Comparison of ENCODE assay signal across 19 cellular contexts in the genomic region with DNA sequence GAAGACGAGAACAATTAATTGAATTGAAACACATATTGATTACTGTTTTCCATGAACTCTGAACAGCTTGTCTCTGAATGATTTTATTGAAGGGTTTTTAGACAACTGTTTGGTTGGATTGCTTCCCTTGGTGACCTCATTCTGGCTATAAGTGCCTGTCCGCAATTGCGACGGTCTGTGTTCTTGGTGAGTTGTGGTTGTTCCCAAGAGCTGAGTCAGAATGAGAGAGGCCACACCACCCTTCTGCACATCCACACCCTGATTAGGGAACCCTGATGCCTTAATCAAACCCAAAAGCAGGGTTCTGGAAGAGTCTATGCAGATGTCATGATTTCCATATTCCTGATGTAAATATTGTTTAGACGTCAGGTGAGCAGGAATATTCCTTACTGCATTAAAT.
"Had no signal": no experiment of that assay in that cellular context is flagged by ENCODE, and none has a peak within 500 bp of the region (broad histone marks: within the 10 kb centered on the region; RNA-seq: fewer than 3 reads in every experiment).

No MANE protein-coding gene starts in this region.

- H3K9ac ChIP-seq: neural progenitor cell had no signal

- H3K4me2 ChIP-seq: neural progenitor cell had no signal

- H2AFZ ChIP-seq: neural progenitor cell had no signal

- H3K27ac ChIP-seq: esophagus squamous epithelium, neural progenitor cell, tibial artery had no signal

- DNase-seq: activated B cell treated with CpG ODN at 0.5 μM for 24 hours; activated CD4-positive, alpha-beta T cell treated with anti-CD3 and anti-CD28 coated beads for 4 hours; activated CD4-positive, alpha-beta T cell treated with anti-CD3 and anti-CD28 coated beads, Interleukin-2, amount 50 U/mL, for 48 hours; activated CD8-positive, alpha-beta memory T cell treated with anti-CD3 and anti-CD28 coated beads, Interleukin-2, amount 50 U/mL, for 48 hours; activated naive CD4-positive, alpha-beta T cell treated with Interleukin-2 at 50 U/mL for 16 hours; activated naive CD8-positive, alpha-beta T cell treated with anti-CD3 and anti-CD28 coated beads for 36 hours; activated T-cell treated with anti-CD3 and anti-CD28 coated beads, Interleukin-2, amount 50 U/mL, for 4 hours; cerebellar nuclear complex; esophagus squamous epithelium; kidney; mammary epithelial cell; naive thymus-derived CD8-positive, alpha-beta T cell; stimulated activated CD4-positive, alpha-beta T cell treated with anti-CD3 and anti-CD28 coated beads, Interleukin-4, amount 100 ng/mL, for 24 hours; stimulated activated naive CD4-positive, alpha-beta T cell treated with Interleukin-2 at 50 U/mL for 16 hours; T-helper 9 cell had no signal

- H3K36me3 ChIP-seq: esophagus squamous epithelium, neural progenitor cell, tibial artery had no signal

- H3K27me3 ChIP-seq: esophagus squamous epithelium, neural progenitor cell, tibial artery had no signal

- ATAC-seq: activated T-cell treated with anti-CD3 and anti-CD28 coated beads, Interleukin-2, amount 50 U/mL, for 4 hours; left lobe of liver; naive thymus-derived CD8-positive, alpha-beta T cell had no signal

- H3K4me1 ChIP-seq: esophagus squamous epithelium, neural progenitor cell had no signal

- H3K9me3 ChIP-seq: esophagus squamous epithelium, tibial artery had no signal

- H3K4me3 ChIP-seq: coronary artery, esophagus squamous epithelium, neural progenitor cell, tibial artery had no signal
